In genomic region chr10:91227576-91227975, GRCh38 we compare ENCODE assay signal across 20 cellular contexts. TPM values are rescaled to one million over a fixed set of nuclear protein-coding genes. Genes with fewer than 3 reads are reported as not detected.
A peak's percentile ranks its signal among the peaks of the same experiment; 100 is the strongest.
DNase-seq lines count a peak whose midpoint lies in the region; ATAC-seq and TF ChIP-seq lines count a peak whose summit lies in the region.
"Had no signal": no experiment of that assay in that cellular context is flagged by ENCODE, and none has a peak within 500 bp of the region (broad histone marks: within the 10 kb centered on the region; RNA-seq: fewer than 3 reads in every experiment).

No MANE protein-coding gene starts in this region.

- H3K9ac ChIP-seq in DND-41 (ENCODE audit: low read depth, low read length), result no peak overlapping the region; the same call in 1 of the 2 replicates

- H3K36me3 ChIP-seq in DND-41 (ENCODE audit: insufficient read depth, low read length) (peaks cover 93% of the 10 kb centered on the region), ascending aorta (peaks cover 6 to 10% of the 10 kb centered on the region in 2 donors)
- H3K36me3 ChIP-seq: SJCRH30 had no signal

- no peak for DNase-seq in activated T-cell treated with anti-CD3 and anti-CD28 coated beads, Interleukin-2, amount 50 U/mL, for 72 hours
- DNase-seq in activated T-cell treated with anti-CD3 and anti-CD28 coated beads for 4 hours, result no peak
- no peak for DNase-seq in DND-41
- no peak for DNase-seq in activated CD8-positive, alpha-beta T cell treated with anti-CD3 and anti-CD28 coated beads, Interleukin-2, amount 10 ng/mL, durations not matched to agents 7 days and 5 days
- no peak for DNase-seq in immature natural killer cell
- no peak for DNase-seq in ascending aorta (ENCODE audit: low spot score in 2 of 2)
- no peak for DNase-seq in D341Med (ENCODE audit: low spot score)
- DNase-seq in activated CD4-positive, CD25-positive, alpha-beta regulatory T cell treated with anti-CD3 and anti-CD28 coated beads, Interleukin-2, amount 50 U/mL, for 72 hours, result no peak
- DNase-seq: GF-D8, H9, IMR-90, Karpas-422, MG63, NCI-H1048, NCI-H1436, NCI-H1930, NCI-H226, NCI-H524 treated with DMSO at 0.1 percent for 48 hours, SJCRH30 had no signal

- H3K27me3 ChIP-seq in DND-41 (ENCODE audit: insufficient read depth, low read length, poor library complexity) (no peaks in the 10 kb centered on the region), ascending aorta (no peaks in the 10 kb centered on the region)
- H3K27me3 ChIP-seq: MG63, SJCRH30 had no signal

- H3K4me1 ChIP-seq in DND-41 (ENCODE audit: insufficient read depth, low read length) (peaks cover 76% of the 10 kb centered on the region), ascending aorta (peaks cover 5 to 32% of the 10 kb centered on the region in 2 donors)
- H3K4me1 ChIP-seq: SJCRH30 had no signal

- no peak overlapping the region for H2AFZ ChIP-seq in DND-41 (ENCODE audit: low read depth, low read length)

- H3K4me3 Mint-ChIP-seq in activated T-cell treated with anti-CD3 and anti-CD28 coated beads, Interleukin-2, amount 50 U/mL, for 72 hours, result peak overlapping the region in 1 of 2 donors; percentile 38
- H3K4me3 Mint-ChIP-seq in activated CD8-positive, alpha-beta T cell treated with anti-CD3 and anti-CD28 coated beads, Interleukin-2, amount 10 ng/mL, durations not matched to agents 7 days and 5 days, result peak overlapping the region; percentile 20
- H3K4me3 Mint-ChIP-seq in immature natural killer cell, result peak overlapping the region in 1 of 5 donors; percentile 1
- H3K4me3 Mint-ChIP-seq: H9 had no signal

- peak overlapping the region; percentile 88 for H3K4me2 ChIP-seq in DND-41 (ENCODE audit: insufficient read depth, low read length)

- peak in 1 of 2 donors; percentile 43 for ATAC-seq in activated T-cell treated with anti-CD3 and anti-CD28 coated beads, Interleukin-2, amount 50 U/mL, for 72 hours (replicated peaks in 1 of 2)
- peak; percentile 47; the same call in 2 of the 3 replicates for ATAC-seq in DND-41 (ENCODE audit: insufficient read depth, low read depth)
- peak; percentile 54 for ATAC-seq in activated CD8-positive, alpha-beta T cell treated with anti-CD3 and anti-CD28 coated beads, Interleukin-2, amount 10 ng/mL, durations not matched to agents 7 days and 5 days

- H3K27ac ChIP-seq in DND-41 (ENCODE audit: low read length) (peak overlapping the region; percentile 39; the same call in 1 of the 2 replicates), ascending aorta (no peak overlapping the region)
- H3K27ac ChIP-seq: HL-60, SJCRH30 had no signal

- peaks cover 100% of the 10 kb centered on the region for H3K79me2 ChIP-seq in DND-41 (ENCODE audit: insufficient read depth, low read length)

- H3K9me3 ChIP-seq in DND-41 (ENCODE audit: insufficient read depth, low read length, severe bottlenecking) (no peaks in the 10 kb centered on the region), ascending aorta (no peaks in the 10 kb centered on the region)
- H3K9me3 ChIP-seq: MG63, SJCRH30 had no signal

- no peaks in the 10 kb centered on the region for H3K9me3 Mint-ChIP-seq in activated T-cell treated with anti-CD3 and anti-CD28 coated beads, Interleukin-2, amount 50 U/mL, for 72 hours
- H3K9me3 Mint-ChIP-seq in activated CD8-positive, alpha-beta T cell treated with anti-CD3 and anti-CD28 coated beads, Interleukin-2, amount 10 ng/mL, durations not matched to agents 7 days and 5 days (ENCODE audit: insufficient read depth), result no peaks in the 10 kb centered on the region
- no peaks in the 10 kb centered on the region for H3K9me3 Mint-ChIP-seq in immature natural killer cell
- H3K9me3 Mint-ChIP-seq: H9 had no signal

- CTCF ChIA-PET in activated CD8-positive, alpha-beta T cell treated with anti-CD3 and anti-CD28 coated beads, Interleukin-2, amount 10 ng/mL, durations not matched to agents 7 days and 5 days (lab: Charles Lee), result interaction anchor here (0.8 to 3.5 kb wide), 8 partner anchors 13 to 221 kb away, joined by 3 to 16 read pairs (median 4); no protein-coding TSS in a partner anchor

- peaks cover 7 to 18% of the 10 kb centered on the region in 2 donors for H3K36me3 Mint-ChIP-seq in activated T-cell treated with anti-CD3 and anti-CD28 coated beads, Interleukin-2, amount 50 U/mL, for 72 hours (ENCODE audit: insufficient read depth in 2 of 2)
- peaks cover 39% of the 10 kb centered on the region for H3K36me3 Mint-ChIP-seq in activated CD8-positive, alpha-beta T cell treated with anti-CD3 and anti-CD28 coated beads, Interleukin-2, amount 10 ng/mL, durations not matched to agents 7 days and 5 days (ENCODE audit: low read depth)
- peaks cover 0 to 3% (median 0%) of the 10 kb centered on the region in 3 donors for H3K36me3 Mint-ChIP-seq in immature natural killer cell

- H3K27ac Mint-ChIP-seq in activated T-cell treated with anti-CD3 and anti-CD28 coated beads, Interleukin-2, amount 50 U/mL, for 72 hours, result peak overlapping the region; percentile 89
- peak overlapping the region; percentile 69 for H3K27ac Mint-ChIP-seq in activated CD8-positive, alpha-beta T cell treated with anti-CD3 and anti-CD28 coated beads, Interleukin-2, amount 10 ng/mL, durations not matched to agents 7 days and 5 days
- H3K27ac Mint-ChIP-seq in immature natural killer cell, result peak overlapping the region; percentile 13 to 53 (median 32)
- H3K27ac Mint-ChIP-seq: H9 had no signal

- peaks cover 44% of the 10 kb centered on the region; the same call in 1 of the 2 replicates for H4K20me1 ChIP-seq in DND-41 (ENCODE audit: insufficient read depth, low read length)

- POLR2A ChIA-PET in activated CD8-positive, alpha-beta T cell treated with anti-CD3 and anti-CD28 coated beads, Interleukin-2, amount 10 ng/mL, durations not matched to agents 7 days and 5 days (lab: Charles Lee), result interaction anchor here (1.1 kb wide), 1 partner anchor 11 kb away, joined by 4 read pairs; no protein-coding TSS in a partner anchor

- H3K4me1 Mint-ChIP-seq in activated T-cell treated with anti-CD3 and anti-CD28 coated beads, Interleukin-2, amount 50 U/mL, for 72 hours (ENCODE audit: low read depth), result peaks cover 46% of the 10 kb centered on the region
- H3K4me1 Mint-ChIP-seq in activated CD8-positive, alpha-beta T cell treated with anti-CD3 and anti-CD28 coated beads, Interleukin-2, amount 10 ng/mL, durations not matched to agents 7 days and 5 days (ENCODE audit: low read depth), result peaks cover 53% of the 10 kb centered on the region
- H3K4me1 Mint-ChIP-seq in immature natural killer cell, result peaks cover 34 to 46% of the 10 kb centered on the region in 2 donors

- peak overlapping the region in 1 of 2 experiments; percentile 40; a peak in 1 of 4 replicates for H3K4me3 ChIP-seq in DND-41 (ENCODE audit: low read depth in 1 of 2, low read length in 2 of 2)
- no peak overlapping the region for H3K4me3 ChIP-seq in ascending aorta
- H3K4me3 ChIP-seq: MG63, SJCRH30 had no signal

- intact Hi-C loops in ascending aorta (cut with DNase I), result no loop called here

- TF ChIP-seq CTCF in DND-41 (IDR thresholded peaks at IDR 0.05; ENCODE audit: borderline replicate concordance, extremely low read depth, low read length, poor library complexity, severe bottlenecking) (no peak), ascending aorta (IDR thresholded peaks at IDR 0.05) (no peak)

- H3K27me3 Mint-ChIP-seq in activated T-cell treated with anti-CD3 and anti-CD28 coated beads, Interleukin-2, amount 50 U/mL, for 72 hours (ENCODE audit: low read depth), result no peaks in the 10 kb centered on the region
- no peaks in the 10 kb centered on the region for H3K27me3 Mint-ChIP-seq in activated CD8-positive, alpha-beta T cell treated with anti-CD3 and anti-CD28 coated beads, Interleukin-2, amount 10 ng/mL, durations not matched to agents 7 days and 5 days (ENCODE audit: low read depth)
- no peaks in the 10 kb centered on the region for H3K27me3 Mint-ChIP-seq in immature natural killer cell (ENCODE audit: low read depth in 3 of 3)

RNA-seq across cellular contexts. Expression of gene PCGF5, which starts 7.1 kb away (rescaled TPM):
- total RNA-seq in activated T-cell treated with anti-CD3 and anti-CD28 coated beads, Interleukin-2, amount 50 U/mL, for 72 hours, result 10 to 100 TPM; 69.0 to 69.5 TPM
- 10 to 100 TPM; 46.2 to 46.7 TPM for total RNA-seq in activated CD8-positive, alpha-beta T cell treated with anti-CD3 and anti-CD28 coated beads, Interleukin-2, amount 10 ng/mL, durations not matched to agents 7 days and 5 days
- 10 to 100 TPM; 46.2 to 54.8 (median 53.5) TPM for polyA plus RNA-seq in immature natural killer cell
- 39.8 TPM for total RNA-seq in ascending aorta

Comparison
In these comparisons a context has a peak if more than half of its experiments do, and no peak if none do; other contexts are left out.
1. H3K27ac Mint-ChIP-seq: peak in every context shown above with its lines; median percentile 89 in activated T-cell treated with anti-CD3 and anti-CD28 coated beads, Interleukin-2, amount 50 U/mL, for 72 hours; 69 in activated CD8-positive, alpha-beta T cell treated with anti-CD3 and anti-CD28 coated beads, Interleukin-2, amount 10 ng/mL, durations not matched to agents 7 days and 5 days; 32 in immature natural killer cell.